ENCODE assay signal across 1 cellular context in genomic region chr1:155017021-155017945, GRCh38.
TF ChIP-seq lines count a peak whose summit lies in the region.

No MANE protein-coding gene starts in this region.

TF ChIP-seq in GM12878, 131 proteins besides CTCF, POLR2A, EP300 and RAD21 (continued from another document):
- TF ChIP-seq EZH2 (IDR thresholded peaks at IDR 0.05; ENCODE audit: borderline replicate concordance, control insufficient read depth, low read depth, low read length): no peak
- peak; percentile 37; the same call in 1 of the 2 replicates for TF ChIP-seq ZNF24 (IDR thresholded peaks at IDR 0.05)
- no peak for TF ChIP-seq SMAD1 (IDR thresholded peaks at IDR 0.05; ENCODE audit: low read depth, partially characterized antibody)
- TF ChIP-seq ZBTB11 (CRISPR knock-in tag; IDR thresholded peaks at IDR 0.05): no peak
- TF ChIP-seq MYB (IDR thresholded peaks at IDR 0.05; ENCODE audit: borderline replicate concordance, low read depth, low read length): no peak
- 0 out of 2 replicates have a peak, but pooled peaks have one; percentile 9 for TF ChIP-seq CHD2 (IDR thresholded peaks at IDR 0.05; ENCODE audit: borderline replicate concordance, low read depth, low read length)
- 0 out of 2 replicates have a peak, but pooled peaks have one; percentile 46 for TF ChIP-seq MEF2A (IDR thresholded peaks at IDR 0.05; ENCODE audit: insufficient read depth, low read depth, low read length)
- peak; percentile 91 for TF ChIP-seq SMC3 (IDR thresholded peaks at IDR 0.05; ENCODE audit: borderline replicate concordance, low read length)
- TF ChIP-seq RB1 (IDR thresholded peaks at IDR 0.05; ENCODE audit: borderline replicate concordance): peak; percentile 79; the same call in 1 of the 2 replicates
- TF ChIP-seq BCL11A (IDR thresholded peaks at IDR 0.05; ENCODE audit: low read depth, low read length): no peak
- TF ChIP-seq TAF1 (IDR thresholded peaks at IDR 0.05; ENCODE audit: borderline replicate concordance, low read depth, low read length): no peak
- TF ChIP-seq ZSCAN29 (IDR thresholded peaks at IDR 0.05): peak; percentile 54; the same call in 1 of the 2 replicates
- no peak for TF ChIP-seq SUZ12 (IDR thresholded peaks at IDR 0.05; ENCODE audit: unreplicated experiment)
- no peak for TF ChIP-seq ATF2 (IDR thresholded peaks at IDR 0.05; ENCODE audit: low read length)
- 0 out of 2 replicates have a peak, but pooled peaks have one; percentile 62 for TF ChIP-seq ZNF217 (IDR thresholded peaks at IDR 0.05)
- peak; percentile 39 for TF ChIP-seq RELB (IDR thresholded peaks at IDR 0.05; ENCODE audit: low read depth)
- TF ChIP-seq PKNOX1 (IDR thresholded peaks at IDR 0.05): peak; percentile 33; the same call in 1 of the 2 replicates
- TF ChIP-seq NFIC (IDR thresholded peaks at IDR 0.05; ENCODE audit: low read depth, low read length): no peak
- no peak for TF ChIP-seq RFX5 (IDR thresholded peaks at IDR 0.05; ENCODE audit: low read depth, low read length)
- TF ChIP-seq WRNIP1 (IDR thresholded peaks at IDR 0.05; ENCODE audit: borderline replicate concordance, low read depth, low read length): no peak
- TF ChIP-seq ZNF274 (IDR thresholded peaks at IDR 0.05; ENCODE audit: insufficient read depth, insufficient read length): no peak
- TF ChIP-seq CREM (IDR thresholded peaks at IDR 0.05; ENCODE audit: low read depth): peak; percentile 39; the same call in 1 of the 2 replicates
- no peak for TF ChIP-seq ZBTB4 (CRISPR knock-in tag; IDR thresholded peaks at IDR 0.05)
- TF ChIP-seq ZBTB40 (IDR thresholded peaks at IDR 0.05; ENCODE audit: borderline replicate concordance): no peak
- peak in 1 of 2 experiments; percentile 35; a peak in 1 of 4 replicates for TF ChIP-seq ETV6 (conservative IDR thresholded peaks at IDR 0.05 in 1 of 2, IDR thresholded peaks at IDR 0.05 in 1 of 2; ENCODE audit: borderline replicate concordance in 1 of 2, low read depth in 1 of 2)
- no peak for TF ChIP-seq ELK1 (IDR thresholded peaks at IDR 0.05; ENCODE audit: low read depth, low read length)
- no peak; the same call in none of the 2 replicates for TF ChIP-seq NR2F1 (conservative IDR thresholded peaks at IDR 0.05)
- peak; percentile 63 for TF ChIP-seq MEF2B (IDR thresholded peaks at IDR 0.05; ENCODE audit: partially characterized antibody, poor library complexity, severe bottlenecking)
- no peak for TF ChIP-seq ZZZ3 (IDR thresholded peaks at IDR 0.05; ENCODE audit: control insufficient read depth, insufficient read length, low read depth)
- no peak for TF ChIP-seq ZNF622 (IDR thresholded peaks at IDR 0.05)
- TF ChIP-seq ATF3 (IDR thresholded peaks at IDR 0.05; ENCODE audit: borderline replicate concordance, extremely low read depth, low read depth, low read length): peak; percentile 60; the same call in 1 of the 2 replicates
